In the genomic region with DNA sequence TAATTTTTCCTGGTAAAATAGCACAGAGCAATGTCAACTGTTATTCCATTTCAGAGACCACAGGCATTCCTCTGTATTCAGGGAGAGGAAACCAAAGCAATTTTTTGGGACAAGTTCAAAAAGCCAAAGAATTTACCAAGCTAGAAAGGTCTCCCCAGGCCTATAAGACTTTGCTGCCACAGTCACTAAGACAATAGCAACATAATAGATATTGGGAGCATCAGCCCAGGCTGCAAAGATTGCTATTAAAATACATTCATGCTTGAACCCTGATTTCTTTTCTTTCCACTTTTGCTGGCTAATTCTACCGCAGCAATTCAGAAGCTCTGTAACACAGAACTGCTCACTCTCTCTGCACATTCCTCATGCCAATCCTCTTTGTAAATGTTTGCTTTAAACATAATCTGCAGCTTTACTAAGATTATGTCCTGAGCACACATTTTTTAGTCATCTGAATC, we compare ENCODE assay signal across 13 cellular contexts.
A peak's percentile ranks its signal among the peaks of the same experiment; 100 is the strongest.
DNase-seq lines count a peak whose midpoint lies in the region; ATAC-seq and TF ChIP-seq lines count a peak whose summit lies in the region.
"Had no signal": no experiment of that assay in that cellular context is flagged by ENCODE, and none has a peak within 500 bp of the region (broad histone marks: within the 10 kb centered on the region; RNA-seq: fewer than 3 reads in every experiment).

No MANE protein-coding gene starts in this region.

- in situ Hi-C loops in astrocyte of the spinal cord (cut with HindIII; ENCODE audit: low sequenced_read_pairs) = no loop called here

- H3K9me3 Mint-ChIP-seq in activated naive CD4-positive, alpha-beta T cell treated with anti-CD3 and anti-CD28 coated beads, Interleukin-2, amount 50 U/mL, for 72 hours = no peaks in the 10 kb centered on the region
- H3K9me3 Mint-ChIP-seq: T-helper 1 cell treated with Interleukin-12 subunit alpha and Interleukin-12 subunit beta and Interleukin-4 antibody, amounts not matched to agents 30 μg/mL and 1 μg/mL, for 36 hours had no signal

- H3K36me3 Mint-ChIP-seq in activated naive CD4-positive, alpha-beta T cell treated with anti-CD3 and anti-CD28 coated beads, Interleukin-2, amount 50 U/mL, for 72 hours = no peaks in the 10 kb centered on the region
- H3K36me3 Mint-ChIP-seq: activated CD8-positive, alpha-beta memory T cell treated with anti-CD3 and anti-CD28 coated beads, Interleukin-2, amount 10 ng/mL, durations not matched to agents 7 days and 5 days had no signal

- peak overlapping the region; percentile 44 for H3K27ac ChIP-seq in layer of hippocampus (ENCODE audit: low read depth, low read length)
- peak overlapping the region; percentile 52 to 75 for H3K27ac ChIP-seq in thoracic aorta

- no peak overlapping the region for H3K4me3 ChIP-seq in astrocyte of the spinal cord (ENCODE audit: low read depth, low read length)
- H3K4me3 ChIP-seq in thoracic aorta = no peak overlapping the region

- H3K36me3 ChIP-seq in thoracic aorta = no peaks in the 10 kb centered on the region

- DNase-seq in HT1080 (ENCODE audit: low read depth) = peak; percentile 52
- DNase-seq in astrocyte of the spinal cord (ENCODE audit: low read depth, low spot score) = peak; percentile 84
- DNase-seq in thoracic aorta (ENCODE audit: low spot score) = no peak
- DNase-seq in activated naive CD4-positive, alpha-beta T cell treated with anti-CD3 and anti-CD28 coated beads, Interleukin-2, amount 50 U/mL, for 72 hours (ENCODE audit: low spot score in 2 of 2) = no peak
- DNase-seq in stimulated activated CD4-positive, alpha-beta T cell treated with anti-CD3 and anti-CD28 coated beads, Interleukin-15, amount 100 ng/mL, for 24 hours = no peak
- DNase-seq in left colon = no peak
- DNase-seq: activated CD8-positive, alpha-beta memory T cell treated with anti-CD3 and anti-CD28 coated beads, Interleukin-2, amount 10 ng/mL, durations not matched to agents 7 days and 5 days; H7; NCI-H69; retina had no signal

- H3K27me3 ChIP-seq in layer of hippocampus (ENCODE audit: control insufficient read depth, insufficient read depth, low read length) (no peaks in the 10 kb centered on the region), thoracic aorta (replicated peaks; ENCODE audit: insufficient read depth) (no peaks in the 10 kb centered on the region)

- H3K27ac Mint-ChIP-seq in activated naive CD4-positive, alpha-beta T cell treated with anti-CD3 and anti-CD28 coated beads, Interleukin-2, amount 50 U/mL, for 72 hours = no peak overlapping the region
- H3K27ac Mint-ChIP-seq: activated CD8-positive, alpha-beta memory T cell treated with anti-CD3 and anti-CD28 coated beads, Interleukin-2, amount 10 ng/mL, durations not matched to agents 7 days and 5 days; T-helper 1 cell treated with Interleukin-12 subunit alpha and Interleukin-12 subunit beta and Interleukin-4 antibody, amounts not matched to agents 30 μg/mL and 1 μg/mL, for 36 hours had no signal

- peaks cover 48 to 84% of the 10 kb centered on the region in 2 donors for H3K4me1 ChIP-seq in thoracic aorta (ENCODE audit: control insufficient read depth in 1 of 2, low read depth in 2 of 2)

- TF ChIP-seq CTCF in astrocyte of the spinal cord (IDR thresholded peaks at IDR 0.05; ENCODE audit: low read depth, low read length) = no peak
- TF ChIP-seq CTCF in thoracic aorta (IDR thresholded peaks at IDR 0.05) = no peak

- intact Hi-C loops in left colon (cut with DNase I, micrococcal nuclease) = no loop called here

- ATAC-seq in thoracic aorta (ENCODE audit: insufficient number of reproducible peaks, low FRiP score, low read depth) (no peak), HG03159 (IDR thresholded peaks at IDR 0.05; ENCODE audit: unreplicated experiment) (no peak), left colon (no peak)
- no peak for ATAC-seq in activated naive CD4-positive, alpha-beta T cell treated with anti-CD3 and anti-CD28 coated beads, Interleukin-2, amount 50 U/mL, for 72 hours
- ATAC-seq: activated CD8-positive, alpha-beta memory T cell treated with anti-CD3 and anti-CD28 coated beads, Interleukin-2, amount 10 ng/mL, durations not matched to agents 7 days and 5 days had no signal

- H3K9me3 ChIP-seq in thoracic aorta = no peaks in the 10 kb centered on the region

Comparison
In these comparisons a context has a peak if more than half of its experiments do, and no peak if none do; other contexts are left out.
1. DNase-seq: peak in HT1080 (single experiment) and astrocyte of the spinal cord (single experiment); none in thoracic aorta (single experiment), activated naive CD4-positive, alpha-beta T cell treated with anti-CD3 and anti-CD28 coated beads, Interleukin-2, amount 50 U/mL, for 72 hours (0 of 2), stimulated activated CD4-positive, alpha-beta T cell treated with anti-CD3 and anti-CD28 coated beads, Interleukin-15, amount 100 ng/mL, for 24 hours (single experiment) and left colon (0 of 2).